Comparison of ENCODE assay signal across 16 cellular contexts in the genomic region with DNA sequence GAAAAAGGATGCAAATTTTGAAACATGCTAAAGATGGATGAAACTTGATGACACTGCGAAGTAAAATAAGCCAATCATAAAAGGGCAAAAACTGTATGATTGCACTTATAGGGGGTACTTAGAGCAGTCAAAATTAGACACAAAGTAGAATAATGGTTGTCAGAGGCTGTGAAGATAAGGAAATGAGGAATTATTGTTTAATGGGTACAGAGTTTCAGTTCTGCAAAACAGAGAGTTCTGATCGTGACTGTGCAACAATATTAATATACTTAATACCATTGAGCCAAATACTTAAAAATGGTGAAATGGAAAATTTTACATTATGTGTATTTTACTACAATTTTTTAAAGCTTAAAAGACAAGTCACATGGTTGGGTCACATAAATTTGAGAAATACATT.
"Had no signal": no experiment of that assay in that cellular context is flagged by ENCODE, and none has a peak within 500 bp of the region (broad histone marks: within the 10 kb centered on the region; RNA-seq: fewer than 3 reads in every experiment).

No MANE protein-coding gene starts in this region.

- H3K27ac Mint-ChIP-seq: activated T-helper 2 cell treated with anti-CD3 and anti-CD28 coated beads, Interferon-gamma antibody, Interleukin-2, Interleukin-4, amounts not matched to agents 10 μg/mL and 5 μg/mL and 100 μg/mL, durations not matched to agents 14 hours and 24 hours and 36 hours; effector memory CD8-positive, alpha-beta T cell; mesothelial cell of epicardium had no signal

- H3K4me3 Mint-ChIP-seq: effector memory CD8-positive, alpha-beta T cell; mesothelial cell of epicardium; neural crest cell had no signal

- H3K4me1 Mint-ChIP-seq: neural crest cell had no signal

- H3K9me3 Mint-ChIP-seq: effector memory CD8-positive, alpha-beta T cell; neural crest cell had no signal

- ATAC-seq: effector memory CD8-positive, alpha-beta T cell; heart right ventricle; left cardiac atrium; lower lobe of right lung; sciatic nerve; upper lobe of right lung had no signal

- DNase-seq: activated CD4-positive, alpha-beta T cell treated with anti-CD3 and anti-CD28 coated beads for 1 hour; activated CD4-positive, alpha-beta T cell treated with anti-CD3 and anti-CD28 coated beads, Interleukin-2, amount 50 U/mL, for 48 hours; activated naive CD4-positive, alpha-beta T cell treated with anti-CD3 and anti-CD28 coated beads, Interleukin-2, amount 50 U/mL, for 16 hours; activated T-cell treated with anti-CD3 and anti-CD28 coated beads, Interleukin-2, amount 50 U/mL, for 1 hour; dermis blood vessel endothelial cell; effector memory CD8-positive, alpha-beta T cell; heart right ventricle; left cardiac atrium; lower lobe of right lung; stomach; T1000; upper lobe of right lung had no signal

- H3K27me3 Mint-ChIP-seq: effector memory CD8-positive, alpha-beta T cell had no signal
